Comparison of ENCODE assay signal across 18 cellular contexts in the genomic region with DNA sequence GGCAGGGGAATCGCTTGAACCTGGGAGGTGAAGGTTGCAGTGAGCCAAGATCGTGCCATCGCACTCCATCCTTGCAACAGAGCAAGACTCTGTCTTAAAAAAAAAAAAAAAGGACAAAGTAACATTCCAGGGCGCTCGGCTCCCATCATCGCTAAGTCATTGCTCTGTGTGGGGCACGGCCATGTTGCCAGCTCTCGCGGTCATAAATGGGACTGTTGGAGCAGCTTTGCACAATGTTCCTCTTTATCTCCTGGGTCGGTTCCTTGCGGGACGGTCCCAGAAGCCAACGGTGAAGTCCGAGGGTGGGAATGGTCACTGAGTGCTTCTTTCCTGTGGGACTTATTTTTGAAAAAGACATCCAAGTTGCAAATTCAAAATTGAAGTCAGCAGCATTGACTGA.
A peak's percentile ranks its signal among the peaks of the same experiment; 100 is the strongest.
DNase-seq lines count a peak whose midpoint lies in the region; ATAC-seq and TF ChIP-seq lines count a peak whose summit lies in the region.
"Had no signal": no experiment of that assay in that cellular context is flagged by ENCODE, and none has a peak within 500 bp of the region (broad histone marks: within the 10 kb centered on the region; RNA-seq: fewer than 3 reads in every experiment).

No MANE protein-coding gene starts in this region.

- H3K27ac ChIP-seq in esophagus muscularis mucosa (replicated peaks in 1 of 4) (peak overlapping the region; percentile 88 to 97 (median 94)), right atrium auricular region (peak overlapping the region; percentile 59 to 70), psoas muscle (peak overlapping the region; percentile 46), transverse colon (peak overlapping the region; percentile 78 to 92 (median 85)), tibial nerve (peak overlapping the region in 2 of 4 donors; percentile 23 to 76)
- H3K27ac ChIP-seq: PC-9 had no signal

- no peaks in the 10 kb centered on the region for H3K9me3 Mint-ChIP-seq in T-cell
- H3K9me3 Mint-ChIP-seq: CD14-positive monocyte had no signal

- no peaks in the 10 kb centered on the region for H3K27me3 ChIP-seq in esophagus muscularis mucosa
- no peaks in the 10 kb centered on the region for H3K27me3 ChIP-seq in right atrium auricular region
- H3K27me3 ChIP-seq in psoas muscle (ENCODE audit: insufficient read depth in 3 of 3, low read length in 2 of 3) = peaks cover 0 to 68% (median 23%) of the 10 kb centered on the region in 3 donors
- peaks cover 9% of the 10 kb centered on the region for H3K27me3 ChIP-seq in transverse colon
- peaks cover 0 to 20% of the 10 kb centered on the region in 2 donors for H3K27me3 ChIP-seq in tibial nerve

- intact Hi-C loops in esophagus muscularis mucosa (cut with DNase I) (loop anchor here (5.0 kb wide), 1 partner anchor 49 kb away; no protein-coding TSS in a partner anchor), psoas muscle (cut with DNase I) (no loop called here), transverse colon (cut with DNase I; ENCODE audit: low total_unique reads) (loop anchor here (10.0 kb wide), 1 partner anchor 456 kb away; no protein-coding TSS in a partner anchor)

- POLR2A ChIA-PET in T-cell (lab: Charles Lee) = no interaction called here

- no peak overlapping the region for H3K27ac Mint-ChIP-seq in T-cell
- H3K27ac Mint-ChIP-seq: CD14-positive monocyte had no signal

- no peak for DNase-seq in esophagus muscularis mucosa (ENCODE audit: extremely low spot score)
- no peak for DNase-seq in right atrium auricular region (ENCODE audit: low spot score)
- DNase-seq in psoas muscle = peak in 1 of 2 donors; percentile 61
- DNase-seq in transverse colon = no peak
- DNase-seq in tibial nerve (ENCODE audit: low spot score in 2 of 2) = no peak
- DNase-seq in T-cell = no peak
- DNase-seq: AML-193, DMS 273 treated with DMSO at 0.1 percent for 48 hours, GF-D8, NCI-H1048, NCI-H1436 treated with DMSO at 0.1 percent for 48 hours, NCI-H2029 treated with DMSO at 0.1 percent for 48 hours, NCI-H446 treated with DMSO at 0.1 percent for 48 hours, NCI-H748 treated with DMSO at 0.1 percent for 48 hours had no signal

- H3K4me1 ChIP-seq in esophagus muscularis mucosa (peaks cover 21 to 94% (median 82%) of the 10 kb centered on the region in 4 donors), right atrium auricular region (peaks cover 0 to 41% of the 10 kb centered on the region in 2 donors), psoas muscle (no peaks in the 10 kb centered on the region), transverse colon (peaks cover 4 to 37% (median 26%) of the 10 kb centered on the region in 4 donors), tibial nerve (peaks cover 0 to 50% (median 0%) of the 10 kb centered on the region in 4 donors)

- H3K36me3 Mint-ChIP-seq in T-cell = no peaks in the 10 kb centered on the region
- H3K36me3 Mint-ChIP-seq: CD14-positive monocyte had no signal

- peaks cover 0 to 5% (median 2%) of the 10 kb centered on the region in 3 donors for H3K4me1 Mint-ChIP-seq in T-cell
- H3K4me1 Mint-ChIP-seq: CD14-positive monocyte had no signal

- no peak for TF ChIP-seq POLR2A in esophagus muscularis mucosa (IDR thresholded peaks at IDR 0.05; ENCODE audit: low read depth)
- no peak for TF ChIP-seq POLR2A in transverse colon (IDR thresholded peaks at IDR 0.05)
- TF ChIP-seq POLR2A in tibial nerve (IDR thresholded peaks at IDR 0.05) = no peak

- TF ChIP-seq EP300 in esophagus muscularis mucosa (IDR thresholded peaks at IDR 0.05) = no peak
- no peak for TF ChIP-seq EP300 in transverse colon (IDR thresholded peaks at IDR 0.05; ENCODE audit: low read depth)
- no peak for TF ChIP-seq EP300 in tibial nerve (IDR thresholded peaks at IDR 0.05)

- no peak overlapping the region for H3K4me3 Mint-ChIP-seq in T-cell
- H3K4me3 Mint-ChIP-seq: CD14-positive monocyte had no signal

- no peak for ATAC-seq in psoas muscle
- ATAC-seq in GM18867 (IDR thresholded peaks at IDR 0.05; ENCODE audit: unreplicated experiment) = no peak
- ATAC-seq in GM18909 (IDR thresholded peaks at IDR 0.05; ENCODE audit: poor library complexity, unreplicated experiment) = no peak
- ATAC-seq in T-cell (replicated peaks in 1 of 4) = no peak

- peaks cover 0 to under 1% (median 0%) of the 10 kb centered on the region in 4 donors for H3K36me3 ChIP-seq in esophagus muscularis mucosa
- H3K36me3 ChIP-seq in right atrium auricular region = no peaks in the 10 kb centered on the region
- no peaks in the 10 kb centered on the region for H3K36me3 ChIP-seq in psoas muscle (ENCODE audit: insufficient read depth in 1 of 2, low read depth in 1 of 2)
- H3K36me3 ChIP-seq in transverse colon = no peaks in the 10 kb centered on the region
- H3K36me3 ChIP-seq in tibial nerve = no peaks in the 10 kb centered on the region

- TF ChIP-seq CTCF in esophagus muscularis mucosa (IDR thresholded peaks at IDR 0.05) (no peak), right atrium auricular region (IDR thresholded peaks at IDR 0.05) (no peak), psoas muscle (IDR thresholded peaks at IDR 0.05) (no peak), transverse colon (IDR thresholded peaks at IDR 0.05) (no peak), tibial nerve (IDR thresholded peaks at IDR 0.05) (no peak)

- CTCF ChIA-PET in T-cell (lab: Charles Lee) = no interaction called here

- H3K4me3 ChIP-seq in esophagus muscularis mucosa (peak overlapping the region in 1 of 4 donors; percentile 7), right atrium auricular region (no peak overlapping the region), psoas muscle (no peak overlapping the region), transverse colon (no peak overlapping the region), tibial nerve (no peak overlapping the region)
- H3K4me3 ChIP-seq: PC-9 had no signal

- in situ Hi-C loops in transverse colon (cut with MboI; ENCODE audit: low pct_ligation_motif_present in 1 of 4, low pct_unique_long_range_greater_than_20kb in 1 of 4, low sequenced_read_pairs in 3 of 4) = loop anchor here in 1 of 4 donors (25.0 kb wide), 1 partner anchor 219 kb away; no protein-coding TSS in a partner anchor

- WGBS in esophagus muscularis mucosa = 67% methylated on average over 14 of the region's 14 CpGs
- WGBS in psoas muscle, 3 donors = 43 to 54% (median 44%) methylated on average over 14 of the region's 14 CpGs
- WGBS in transverse colon (ENCODE audit: low coverage in 1 of 2), 2 donors = 76 to 80% methylated on average over 1 to 14 of the region's 14 CpGs
- WGBS in tibial nerve, 2 donors = 57 to 60% methylated on average over 14 of the region's 14 CpGs

- peaks cover 41 to 70% of the 10 kb centered on the region in 2 donors for H3K27me3 Mint-ChIP-seq in T-cell

- H3K9me3 ChIP-seq in esophagus muscularis mucosa (no peaks in the 10 kb centered on the region), right atrium auricular region (no peaks in the 10 kb centered on the region), psoas muscle (no peaks in the 10 kb centered on the region), transverse colon (no peaks in the 10 kb centered on the region), tibial nerve (no peaks in the 10 kb centered on the region)

Comparison
In these comparisons a context has a peak if more than half of its experiments do, and no peak if none do; other contexts are left out.
1. intact Hi-C loops: an anchor here in esophagus muscularis mucosa (5.0 kb wide) and transverse colon (10.0 kb wide); none called in psoas muscle.